ENCODE assay signal across 8 cellular contexts in genomic region chr19:47436712-47437401, GRCh38. TPM values are rescaled to one million over a fixed set of nuclear protein-coding genes. Genes with fewer than 3 reads are reported as not detected.
DNase-seq lines count a peak whose midpoint lies in the region; ATAC-seq and TF ChIP-seq lines count a peak whose summit lies in the region.

No MANE protein-coding gene starts in this region.

- H3K4me3 ChIP-seq in CD4-positive, CD25-positive, alpha-beta regulatory T cell (ENCODE audit: low read depth, low read length): no peak overlapping the region
- no peak overlapping the region for H3K4me3 ChIP-seq in lower lobe of right lung

- no peak overlapping the region for H3K27ac ChIP-seq in CD4-positive, CD25-positive, alpha-beta regulatory T cell (ENCODE audit: insufficient read depth, low read length, poor library complexity, severe bottlenecking)
- no peak overlapping the region for H3K27ac ChIP-seq in lower lobe of right lung

- TF ChIP-seq CTCF in lower lobe of right lung (IDR thresholded peaks at IDR 0.05): peak; percentile 91

- H3K27ac Mint-ChIP-seq in CD4-positive, CD25-positive, alpha-beta regulatory T cell: peak overlapping the region in 2 of 3 donors; percentile 7 to 44

- H3K27me3 Mint-ChIP-seq in CD4-positive, CD25-positive, alpha-beta regulatory T cell: peaks cover 50% of the 10 kb centered on the region

- H3K4me1 ChIP-seq in CD4-positive, CD25-positive, alpha-beta regulatory T cell (ENCODE audit: control insufficient read depth, insufficient read depth, low read length, poor library complexity, severe bottlenecking): peaks cover 15% of the 10 kb centered on the region
- no peaks in the 10 kb centered on the region for H3K4me1 ChIP-seq in lower lobe of right lung

- H3K4me1 Mint-ChIP-seq in CD4-positive, CD25-positive, alpha-beta regulatory T cell: peaks cover 0 to 40% (median 19%) of the 10 kb centered on the region in 4 donors

- peak; percentile 83 to 93 for ATAC-seq in CD4-positive, CD25-positive, alpha-beta regulatory T cell (ENCODE audit: low read depth in 2 of 2)
- peak; percentile 60 for ATAC-seq in HG02642 (IDR thresholded peaks at IDR 0.05; ENCODE audit: poor library complexity, unreplicated experiment)
- ATAC-seq in lower lobe of right lung: peak; percentile 95
- no peak for ATAC-seq in GM18520 (IDR thresholded peaks at IDR 0.05; ENCODE audit: unreplicated experiment)

- intact Hi-C loops in lower lobe of right lung (cut with DNase I): loop anchor here (5.0 kb wide), 1 partner anchor 270 kb away; no protein-coding TSS in a partner anchor

- no peaks in the 10 kb centered on the region for H3K36me3 ChIP-seq in CD4-positive, CD25-positive, alpha-beta regulatory T cell (ENCODE audit: control insufficient read depth, insufficient read depth, low read length)
- H3K36me3 ChIP-seq in lower lobe of right lung: no peaks in the 10 kb centered on the region

- peaks cover 7% of the 10 kb centered on the region for H3K27me3 ChIP-seq in CD4-positive, CD25-positive, alpha-beta regulatory T cell (ENCODE audit: control insufficient read depth, insufficient read depth, low read length)
- peaks cover 58% of the 10 kb centered on the region for H3K27me3 ChIP-seq in lower lobe of right lung (ENCODE audit: low read depth)

- peaks cover 0 to 1% (median 0%) of the 10 kb centered on the region in 7 donors for H3K9me3 Mint-ChIP-seq in CD4-positive, CD25-positive, alpha-beta regulatory T cell

- peak; percentile 74 to 81 (median 81) for DNase-seq in CD4-positive, CD25-positive, alpha-beta regulatory T cell
- peak; percentile 90 for DNase-seq in NCI-H748 (lab: John Stamatoyannopoulos, UW; ENCODE audit: unreplicated experiment)
- peak; percentile 84 for DNase-seq in activated CD4-positive, alpha-beta T cell treated with anti-CD3 and anti-CD28 coated beads, Interleukin-2, amount 50 U/mL, for 4 hours
- peak; percentile 56 for DNase-seq in dedifferentiated amniotic fluid mesenchymal stem cell (ENCODE audit: extremely low spot score)
- DNase-seq in lower lobe of right lung: peak; percentile 84
- DNase-seq in stimulated activated CD8-positive, alpha-beta memory T cell treated with anti-CD3 and anti-CD28 coated beads, Interleukin-15, amount 100 ng/mL, for 1 hour (ENCODE audit: low read depth): peak; percentile 85

- H3K4me3 Mint-ChIP-seq in CD4-positive, CD25-positive, alpha-beta regulatory T cell: peak overlapping the region; percentile 60 to 77 (median 73)

- no peaks in the 10 kb centered on the region for H3K9me3 ChIP-seq in CD4-positive, CD25-positive, alpha-beta regulatory T cell (ENCODE audit: control insufficient read depth in 2 of 2, low read length in 2 of 2)
- H3K9me3 ChIP-seq in lower lobe of right lung: no peaks in the 10 kb centered on the region

- no peaks in the 10 kb centered on the region for H3K36me3 Mint-ChIP-seq in CD4-positive, CD25-positive, alpha-beta regulatory T cell

RNA-seq across cellular contexts. Expression of gene MEIS3, which starts 17.5 kb away (rescaled TPM):
- total RNA-seq in CD4-positive, CD25-positive, alpha-beta regulatory T cell: not detected
- 1 to 10 TPM in 1 of 4 donors, under 1 TPM in 2, not detected in 1; 0.13 to 1.0 (median 0.44) TPM for polyA plus RNA-seq in CD4-positive, CD25-positive, alpha-beta regulatory T cell
- total RNA-seq in lower lobe of right lung: 5.3 TPM

RNA-seq across cellular contexts. Expression of gene SLC8A2, which starts 34.8 kb away (rescaled TPM):
- not detected for total RNA-seq in CD4-positive, CD25-positive, alpha-beta regulatory T cell
- polyA plus RNA-seq in CD4-positive, CD25-positive, alpha-beta regulatory T cell: not detected
- 0.27 TPM for total RNA-seq in lower lobe of right lung

RNA-seq across cellular contexts. Expression of gene KPTN, which starts 47.2 kb away (rescaled TPM):
- 3.5 TPM for total RNA-seq in CD4-positive, CD25-positive, alpha-beta regulatory T cell
- 1 to 10 TPM; 2.7 to 6.2 (median 4.0) TPM for polyA plus RNA-seq in CD4-positive, CD25-positive, alpha-beta regulatory T cell
- 14.5 TPM for total RNA-seq in lower lobe of right lung
